18 cellular contexts compared by ENCODE assay signal in genomic region chr9:97966493-97966892, GRCh38. TPM values are rescaled to one million over a fixed set of nuclear protein-coding genes. Genes with fewer than 3 reads are reported as not detected.
"Had no signal": no experiment of that assay in that cellular context is flagged by ENCODE, and none has a peak within 500 bp of the region (broad histone marks: within the 10 kb centered on the region; RNA-seq: fewer than 3 reads in every experiment).

No MANE protein-coding gene starts in this region.

- DNase-seq: activated CD4-positive, alpha-beta memory T cell treated with anti-CD3 and anti-CD28 coated beads, Interleukin-2, amount 10 ng/mL, durations not matched to agents 7 days and 5 days; activated CD4-positive, alpha-beta T cell treated with anti-CD3 and anti-CD28 coated beads for 1 hour; activated effector memory CD4-positive, alpha-beta T cell treated with Interleukin-2 at 50 U/mL for 16 hours; activated naive CD4-positive, alpha-beta T cell treated with anti-CD3 and anti-CD28 coated beads, Interleukin-2, amount 50 U/mL, for 16 hours; activated T-cell treated with anti-CD3 and anti-CD28 coated beads, Interleukin-2, amount 50 U/mL, for 4 hours; adrenal gland; hippocampal formation; kidney glomerular epithelial cell; stimulated activated CD4-positive, alpha-beta T cell treated with anti-CD3 and anti-CD28 coated beads, Interleukin-2, amount 100 ng/mL, for 48 hours; T-helper 9 cell had no signal

- H3K36me3 Mint-ChIP-seq: stimulated activated memory B cell treated with anti-CD40 and anti-IgM and Interleukin-4, amounts not matched to agents 10 μg/mL and 1 μg/mL and 100 μg/mL, for 72 hours had no signal

- H3K27me3 ChIP-seq: adrenal gland, right atrium auricular region had no signal

- H3K9me3 Mint-ChIP-seq: activated CD4-positive, alpha-beta memory T cell treated with anti-CD3 and anti-CD28 coated beads, Interleukin-2, amount 10 ng/mL, durations not matched to agents 7 days and 5 days; activated T-cell treated with anti-CD3 and anti-CD28 coated beads, Interleukin-2, amount 50 U/mL, for 4 hours; nephron; stimulated activated memory B cell treated with anti-CD40 and anti-IgM and Interleukin-4, amounts not matched to agents 10 μg/mL and 1 μg/mL and 100 μg/mL, for 72 hours had no signal

- H3K9me3 ChIP-seq: adrenal gland, right atrium auricular region had no signal

- ATAC-seq: activated T-cell treated with anti-CD3 and anti-CD28 coated beads, Interleukin-2, amount 50 U/mL, for 4 hours; stimulated activated memory B cell treated with anti-CD40 and anti-IgM and Interleukin-4, amounts not matched to agents 10 μg/mL and 1 μg/mL and 100 μg/mL, for 72 hours had no signal

- H3K4me1 ChIP-seq: adrenal gland, right atrium auricular region had no signal

- H3K36me3 ChIP-seq: adrenal gland, cardiac muscle cell, right atrium auricular region had no signal

- H3K27ac Mint-ChIP-seq: activated CD4-positive, alpha-beta memory T cell treated with anti-CD3 and anti-CD28 coated beads, Interleukin-2, amount 10 ng/mL, durations not matched to agents 7 days and 5 days; nephron; progenitor cell of endocrine pancreas; stimulated activated memory B cell treated with anti-CD40 and anti-IgM and Interleukin-4, amounts not matched to agents 10 μg/mL and 1 μg/mL and 100 μg/mL, for 72 hours had no signal

- H3K27ac ChIP-seq: adrenal gland, cardiac muscle cell, right atrium auricular region had no signal

- H3K4me3 ChIP-seq: adrenal gland, cardiac muscle cell, right atrium auricular region had no signal

RNA-seq across cellular contexts. Expression of gene HEMGN, which starts 28.5 kb away (rescaled TPM):
- total RNA-seq: cardiac muscle cell, dermis microvascular lymphatic vessel endothelial cell, mesenteric fat pad, progenitor cell of endocrine pancreas, ureter had no signal
